In genomic region chr5:67193479-67193878, GRCh38 we compare ENCODE assay signal across 14 cellular contexts. TPM values are rescaled to one million over a fixed set of nuclear protein-coding genes. Genes with fewer than 3 reads are reported as not detected.
DNase-seq lines count a peak whose midpoint lies in the region; ATAC-seq and TF ChIP-seq lines count a peak whose summit lies in the region.
"Had no signal": no experiment of that assay in that cellular context is flagged by ENCODE, and none has a peak within 500 bp of the region (broad histone marks: within the 10 kb centered on the region; RNA-seq: fewer than 3 reads in every experiment).

No MANE protein-coding gene starts in this region.

- ATAC-seq in GM18519 (IDR thresholded peaks at IDR 0.05; ENCODE audit: low FRiP score, unreplicated experiment): no peak

- no peak for TF ChIP-seq CTCF in dorsolateral prefrontal cortex (IDR thresholded peaks at IDR 0.05 in 54 of 56, conservative IDR thresholded peaks at IDR 0.05 in 2 of 56; ENCODE audit: low read depth in 1 of 56, partially characterized antibody in 56 of 56)
- no peak for TF ChIP-seq CTCF in osteoblast (IDR thresholded peaks at IDR 0.05; ENCODE audit: extremely low read depth, low read depth, low read length)

- H3K4me3 ChIP-seq in BLaER1 (no peak overlapping the region), dorsolateral prefrontal cortex (peak overlapping the region in 1 of 59 donors; percentile 25), osteoblast (ENCODE audit: insufficient read depth, low read length) (no peak overlapping the region)

- H3K4me1 ChIP-seq in BLaER1 (peaks cover 56% of the 10 kb centered on the region), osteoblast (ENCODE audit: insufficient read depth, low read length) (no peaks in the 10 kb centered on the region)

- H3K79me2 ChIP-seq in osteoblast (ENCODE audit: insufficient read depth, low read length): no peaks in the 10 kb centered on the region

- no peak overlapping the region for H3K9ac ChIP-seq in BLaER1

- DNase-seq in NAMALWA (ENCODE audit: low spot score) (peak; percentile 39), dorsolateral prefrontal cortex (no peak), osteoblast (ENCODE audit: insufficient read length, low spot score, missing footprints) (no peak), NCI-H128 (lab: John Stamatoyannopoulos, UW; ENCODE audit: unreplicated experiment) (no peak), SHP77 treated with DMSO at 0.1 percent for 48 hours (lab: John Stamatoyannopoulos, UW) (no peak), superior temporal gyrus (ENCODE audit: extremely low spot score) (no peak)
- DNase-seq: activated T-cell treated with anti-CD3 and anti-CD28 coated beads, Interleukin-2, amount 50 U/mL, for 48 hours; aorta; effector memory CD4-positive, alpha-beta T cell; foreskin melanocyte; NCI-H1092 treated with DMSO at 0.1 percent for 48 hours; NCI-H2227 treated with DMSO at 0.1 percent for 48 hours had no signal

- H3K27ac ChIP-seq in BLaER1: no peak overlapping the region
- peak overlapping the region in 45 of 59 donors; percentile 2 to 77 (median 51) for H3K27ac ChIP-seq in dorsolateral prefrontal cortex
- H3K27ac ChIP-seq in osteoblast (ENCODE audit: low read depth, low read length): no peak overlapping the region

- H4K20me1 ChIP-seq in BLaER1: no peaks in the 10 kb centered on the region; the same call in 1 of the 2 replicates
- H4K20me1 ChIP-seq in osteoblast (ENCODE audit: insufficient read depth, low read length): no peaks in the 10 kb centered on the region

- H3K4me2 ChIP-seq in BLaER1 (peak overlapping the region; percentile 87), osteoblast (ENCODE audit: insufficient read depth, low read length) (no peak overlapping the region)

- peaks cover 5% of the 10 kb centered on the region; the same call in 1 of the 2 replicates for H3K9me3 ChIP-seq in BLaER1
- H3K9me3 ChIP-seq in osteoblast (ENCODE audit: low read depth, low read length): no peaks in the 10 kb centered on the region

- H3K36me3 ChIP-seq in BLaER1 (peaks cover 13% of the 10 kb centered on the region; the same call in 1 of the 2 replicates), osteoblast (ENCODE audit: insufficient read depth, low read length) (no peaks in the 10 kb centered on the region)

- peak overlapping the region; percentile 17 for H2AFZ ChIP-seq in osteoblast (ENCODE audit: low read length)

- intact Hi-C loops in dorsolateral prefrontal cortex (cut with DNase I): no loop called here

- H3K27me3 ChIP-seq in BLaER1 (no peaks in the 10 kb centered on the region), dorsolateral prefrontal cortex (no peaks in the 10 kb centered on the region), osteoblast (ENCODE audit: insufficient read depth, low read length) (no peaks in the 10 kb centered on the region)

RNA-seq across cellular contexts. Expression of gene CD180, which starts 3.1 kb away (rescaled TPM):
- 1 to 10 TPM in 35 of 120 experiments, under 1 TPM in 84, not detected in 1; 0.16 to 3.3 (median 0.61) TPM for total RNA-seq in dorsolateral prefrontal cortex
- total RNA-seq in osteoblast: not detected in 2 replicates

Comparison
In these comparisons a context has a peak if more than half of its experiments do, and no peak if none do; other contexts are left out.
1. H3K27ac ChIP-seq: peak in dorsolateral prefrontal cortex (45 of 59); none in BLaER1 (single experiment) and osteoblast (single experiment).